In genomic region chr17:50683434-50684287, GRCh38 we compare ENCODE assay signal across 1 cellular context.
A peak's percentile ranks its signal among the peaks of the same experiment; 100 is the strongest.
TF ChIP-seq lines count a peak whose summit lies in the region.

No MANE protein-coding gene starts in this region.

TF ChIP-seq in HepG2, 621 proteins besides CTCF, POLR2A, EP300 and RAD21 (continued from another document):
- peak; percentile 32; the same call in 1 of the 2 replicates for TF ChIP-seq ZBTB4 (CRISPR knock-in tag; IDR thresholded peaks at IDR 0.05; ENCODE audit: borderline replicate concordance)
- no peak for TF ChIP-seq ZNF256 (CRISPR knock-in tag; conservative IDR thresholded peaks at IDR 0.05)
- TF ChIP-seq ZNF724P (CRISPR knock-in tag; IDR thresholded peaks at IDR 0.05; ENCODE audit: borderline replicate concordance) = peak; percentile 77; the same call in 1 of the 2 replicates
- TF ChIP-seq ZNF530 (CRISPR knock-in tag; IDR thresholded peaks at IDR 0.05; ENCODE audit: low read depth) = no peak
- 0 out of 2 replicates have a peak, but pooled peaks have one; percentile 35 for TF ChIP-seq NCOA1 (CRISPR knock-in tag; IDR thresholded peaks at IDR 0.05)
- peak; percentile 46; the same call in 1 of the 2 replicates for TF ChIP-seq MAX (IDR thresholded peaks at IDR 0.05)
- TF ChIP-seq MYC (CRISPR knock-in tag; IDR thresholded peaks at IDR 0.05; ENCODE audit: borderline replicate concordance) = 0 out of 2 replicates have a peak, but pooled peaks have one; percentile 26
- TF ChIP-seq ZBTB43 (CRISPR knock-in tag; conservative IDR thresholded peaks at IDR 0.05) = no peak
- TF ChIP-seq KMT2B (CRISPR knock-in tag; IDR thresholded peaks at IDR 0.05) = no peak
- TF ChIP-seq ZNF781 (CRISPR knock-in tag; IDR thresholded peaks at IDR 0.05; ENCODE audit: borderline replicate concordance, not compliant biosample characterization) = no peak
- TF ChIP-seq ATAD3A (CRISPR knock-in tag; IDR thresholded peaks at IDR 0.05) = peak; percentile 84; the same call in 1 of the 2 replicates
- TF ChIP-seq ZNF598 (CRISPR knock-in tag; IDR thresholded peaks at IDR 0.05; ENCODE audit: borderline replicate concordance) = 0 out of 2 replicates have a peak, but pooled peaks have one; percentile 49
- TF ChIP-seq ZNF235 (CRISPR knock-in tag; IDR thresholded peaks at IDR 0.05; ENCODE audit: borderline replicate concordance) = peak; percentile 56; the same call in 1 of the 2 replicates
- no peak for TF ChIP-seq ESRRA (CRISPR knock-in tag; IDR thresholded peaks at IDR 0.05; ENCODE audit: low read depth)
- 0 out of 2 replicates have a peak, but pooled peaks have one; percentile 11 for TF ChIP-seq ELF3 (CRISPR knock-in tag; IDR thresholded peaks at IDR 0.05)
- TF ChIP-seq ETS1 (CRISPR knock-in tag; IDR thresholded peaks at IDR 0.05) = no peak
- TF ChIP-seq BCLAF1 (IDR thresholded peaks at IDR 0.05) = no peak
- no peak for TF ChIP-seq TEAD2 (CRISPR knock-in tag; IDR thresholded peaks at IDR 0.05)
- TF ChIP-seq ZNF883 (CRISPR knock-in tag; IDR thresholded peaks at IDR 0.05; ENCODE audit: not compliant biosample characterization) = no peak
- TF ChIP-seq ZFY (CRISPR knock-in tag; IDR thresholded peaks at IDR 0.05) = peak; percentile 42; the same call in 1 of the 2 replicates
- no peak for TF ChIP-seq ZSCAN22 (CRISPR knock-in tag; IDR thresholded peaks at IDR 0.05)
- no peak for TF ChIP-seq MLLT10 (CRISPR knock-in tag; IDR thresholded peaks at IDR 0.05)
- TF ChIP-seq ZNF784 (CRISPR knock-in tag; IDR thresholded peaks at IDR 0.05; ENCODE audit: borderline replicate concordance) = 0 out of 2 replicates have a peak, but pooled peaks have one; percentile 21
- no peak for TF ChIP-seq ZFYVE20 (CRISPR knock-in tag; IDR thresholded peaks at IDR 0.05; ENCODE audit: borderline replicate concordance, low read depth)
- TF ChIP-seq EED (CRISPR knock-in tag; IDR thresholded peaks at IDR 0.05) = peak; percentile 59; the same call in 1 of the 2 replicates
- TF ChIP-seq ZBED4 (CRISPR knock-in tag; IDR thresholded peaks at IDR 0.05; ENCODE audit: borderline replicate concordance) = no peak
- TF ChIP-seq MTERF4 (CRISPR knock-in tag; IDR thresholded peaks at IDR 0.05) = no peak
- 0 out of 2 replicates have a peak, but pooled peaks have one; percentile 21 for TF ChIP-seq BCL3 (CRISPR knock-in tag; IDR thresholded peaks at IDR 0.05)
